Comparison of ENCODE assay signal across 23 cellular contexts in the genomic region with DNA sequence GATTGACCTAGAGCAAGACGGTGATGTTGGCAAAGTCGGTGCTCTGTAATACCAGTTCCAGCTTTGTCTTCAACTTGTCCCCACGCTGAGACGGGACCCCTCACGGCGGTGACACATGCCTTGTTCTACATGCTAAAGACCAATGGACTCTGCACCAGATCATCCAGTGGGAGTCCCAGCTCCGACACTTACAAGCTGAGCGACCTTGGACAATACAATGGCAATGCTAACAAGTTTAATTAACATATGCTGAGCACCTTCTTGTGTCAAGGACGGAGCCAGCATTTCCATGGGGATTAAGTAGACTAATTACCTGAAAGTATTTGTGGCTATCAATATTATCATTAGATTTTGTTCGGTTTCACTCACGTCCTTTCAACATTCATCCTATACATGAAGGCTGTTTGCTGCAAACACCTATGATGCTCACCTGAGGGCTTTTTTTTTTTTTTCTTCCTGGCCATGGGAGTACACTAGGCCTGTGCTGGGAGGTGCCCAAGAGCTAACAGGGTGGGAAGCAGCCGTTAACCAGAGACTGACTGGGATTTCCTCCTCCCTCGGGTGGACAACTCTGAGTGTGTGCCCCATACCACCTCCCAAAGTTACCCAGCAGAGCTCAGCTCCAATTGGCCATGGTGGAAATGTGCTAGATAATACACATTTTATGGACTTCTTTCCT.
"Had no signal": no experiment of that assay in that cellular context is flagged by ENCODE, and none has a peak within 500 bp of the region (broad histone marks: within the 10 kb centered on the region; RNA-seq: fewer than 3 reads in every experiment).

No MANE protein-coding gene starts in this region.

- H3K4me1 Mint-ChIP-seq: naive thymus-derived CD4-positive, alpha-beta T cell; stimulated activated effector memory CD8-positive, alpha-beta T cell treated with anti-CD3 and anti-CD28 coated beads, Interleukin-12 subunit alpha, Interleukin-12 subunit beta, amount 100 ng/mL, for 72 hours had no signal

- H3K4me3 Mint-ChIP-seq: endodermal cell; naive thymus-derived CD4-positive, alpha-beta T cell; nephron progenitor cell; stimulated activated effector memory CD8-positive, alpha-beta T cell treated with anti-CD3 and anti-CD28 coated beads, Interleukin-12 subunit alpha, Interleukin-12 subunit beta, amount 100 ng/mL, for 72 hours had no signal

- H3K4me1 ChIP-seq: psoas muscle, tibial artery, upper lobe of left lung, uterus had no signal

- H3K27ac ChIP-seq: coronary artery, hepatocyte, neutrophil, psoas muscle, right lobe of liver, tibial artery, upper lobe of left lung, uterus had no signal

- DNase-seq: effector CD4-positive, alpha-beta T cell; endodermal cell; erythroblast; foreskin melanocyte; left colon; left ventricle myocardium superior; naive thymus-derived CD4-positive, alpha-beta T cell; nephron progenitor cell; psoas muscle; retina; right lobe of liver; stimulated activated CD4-positive, alpha-beta T cell treated with anti-CD3 and anti-CD28 coated beads, Interleukin-4, amount 100 ng/mL, for 1 hour; stimulated activated CD8-positive, alpha-beta memory T cell treated with anti-CD3 and anti-CD28 coated beads, Interleukin-4, amount 100 ng/mL, for 48 hours; stimulated activated naive CD8-positive, alpha-beta T cell treated with anti-CD3 and anti-CD28 coated beads, Interleukin-15, Interleukin-2, amounts not matched to agents 100 U/mL and 50 U/mL, for 24 hours; tibial artery; upper lobe of left lung; uterus had no signal

- H3K27me3 ChIP-seq: hepatocyte, neutrophil, tibial artery, upper lobe of left lung, uterus had no signal

- H3K4me2 ChIP-seq: hepatocyte had no signal

- H3K27ac Mint-ChIP-seq: endodermal cell; naive thymus-derived CD4-positive, alpha-beta T cell; nephron progenitor cell; stimulated activated effector memory CD8-positive, alpha-beta T cell treated with anti-CD3 and anti-CD28 coated beads, Interleukin-12 subunit alpha, Interleukin-12 subunit beta, amount 100 ng/mL, for 72 hours had no signal

- FAIRE-seq: endothelial cell of umbilical vein had no signal

- H3K36me3 ChIP-seq: neutrophil, right lobe of liver, tibial artery, upper lobe of left lung, uterus had no signal

- H3K9me3 Mint-ChIP-seq: endodermal cell, nephron progenitor cell had no signal

- ATAC-seq: left colon; left ventricle myocardium superior; naive thymus-derived CD4-positive, alpha-beta T cell; psoas muscle; right lobe of liver; stimulated activated effector memory CD8-positive, alpha-beta T cell treated with anti-CD3 and anti-CD28 coated beads, Interleukin-12 subunit alpha, Interleukin-12 subunit beta, amount 100 ng/mL, for 72 hours; stimulated activated naive CD8-positive, alpha-beta T cell treated with anti-CD3 and anti-CD28 coated beads, Interleukin-15, Interleukin-2, amounts not matched to agents 100 U/mL and 50 U/mL, for 24 hours had no signal

- H3K9me3 ChIP-seq: neutrophil, psoas muscle, right lobe of liver, tibial artery, upper lobe of left lung, uterus had no signal

- H2AFZ ChIP-seq: hepatocyte had no signal

- H3K79me2 ChIP-seq: hepatocyte had no signal

- H3K36me3 Mint-ChIP-seq: naive thymus-derived CD4-positive, alpha-beta T cell; stimulated activated effector memory CD8-positive, alpha-beta T cell treated with anti-CD3 and anti-CD28 coated beads, Interleukin-12 subunit alpha, Interleukin-12 subunit beta, amount 100 ng/mL, for 72 hours had no signal

- H3K4me3 ChIP-seq: coronary artery, hepatocyte, lung, psoas muscle, right lobe of liver, tibial artery, upper lobe of left lung, uterus had no signal
